9 cellular contexts compared by ENCODE assay signal in the genomic region with DNA sequence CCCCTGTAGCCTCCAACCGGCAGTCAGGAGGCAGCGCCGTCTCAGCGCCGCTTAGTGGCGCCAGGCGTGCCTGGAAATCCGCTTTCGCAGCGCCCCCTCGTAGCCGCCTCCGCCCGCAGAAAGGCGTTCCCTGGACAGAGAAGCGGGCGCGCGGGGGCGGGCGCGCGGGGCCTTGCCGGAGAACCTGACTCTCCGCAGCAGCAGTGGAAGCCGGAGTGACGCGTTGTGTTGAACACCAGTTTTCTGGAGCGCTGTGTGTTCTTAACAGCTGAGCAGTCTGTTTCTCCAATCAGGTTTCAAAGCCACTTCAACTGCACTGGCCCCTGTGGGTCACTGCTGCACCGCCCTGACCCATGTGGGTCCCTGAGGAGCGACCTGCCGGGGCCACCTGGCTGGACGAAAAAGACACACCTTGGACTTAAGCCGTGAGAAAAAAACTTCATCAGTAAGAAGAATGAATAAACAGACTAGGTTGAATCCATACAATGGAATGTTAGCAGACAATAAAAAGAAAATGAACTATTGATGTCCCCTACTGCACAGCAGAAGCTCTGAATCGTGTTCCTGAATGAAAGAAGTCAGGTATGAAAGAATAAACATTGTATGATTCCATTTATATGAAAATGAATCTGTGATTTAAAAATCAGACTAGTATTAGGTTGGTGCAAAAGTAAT. TPM values are rescaled to one million over a fixed set of nuclear protein-coding genes. Genes with fewer than 3 reads are reported as not detected.
DNase-seq lines count a peak whose midpoint lies in the region; ATAC-seq, FAIRE-seq and TF ChIP-seq lines count a peak whose summit lies in the region.
"Not testable (repeated sequence)": the region's sequence is repeated elsewhere in the genome, so short reads cannot be mapped to it uniquely, and the experiment has no call there.
"Had no signal": no experiment of that assay in that cellular context is flagged by ENCODE, and none has a peak within 500 bp of the region (broad histone marks: within the 10 kb centered on the region; RNA-seq: fewer than 3 reads in every experiment).

No MANE protein-coding gene starts in this region.

- not testable (repeated sequence) for H3K36me3 ChIP-seq in heart right ventricle; mucosa of rectum (ENCODE audit: control insufficient read depth in 2 of 2, insufficient read depth in 2 of 2, low read length in 2 of 2); small intestine (ENCODE audit: control insufficient read depth in 2 of 2, insufficient read depth in 2 of 2, low read length in 2 of 2)

- H3K9me3 Mint-ChIP-seq in activated CD4-positive, alpha-beta T cell treated with anti-CD3 and anti-CD28 coated beads for 36 hours (ENCODE audit: low read depth); chondrocyte (ENCODE audit: low read depth): not testable (repeated sequence)

- in situ Hi-C loops in ACHN (cut with HindIII; ENCODE audit: low pct_ligation_motif_present, low pct_unique_long_range_greater_than_20kb, low sequenced_read_pairs): not testable (repeated sequence)

- H3K9me3 ChIP-seq in heart right ventricle; mucosa of rectum (ENCODE audit: control insufficient read depth in 2 of 2, low read length in 2 of 2); small intestine (ENCODE audit: control insufficient read depth, low read depth): not testable (repeated sequence)

- DNase-seq in ACHN: peak; percentile 25
- DNase-seq in activated CD4-positive, alpha-beta T cell treated with anti-CD3 and anti-CD28 coated beads for 36 hours: peak; percentile 12
- not testable (repeated sequence) for DNase-seq in chondrocyte (ENCODE audit: low spot score); heart right ventricle
- peak; percentile 7 for DNase-seq in small intestine

- H3K36me3 Mint-ChIP-seq in activated CD4-positive, alpha-beta T cell treated with anti-CD3 and anti-CD28 coated beads for 36 hours (ENCODE audit: low read depth); chondrocyte (ENCODE audit: low read depth): not testable (repeated sequence)

- H3K4me1 ChIP-seq in heart right ventricle; mucosa of rectum (ENCODE audit: control insufficient read depth in 2 of 2, insufficient read depth in 2 of 2, low read length in 2 of 2); small intestine (ENCODE audit: control insufficient read depth in 2 of 2, insufficient read depth in 1 of 2, low read depth in 1 of 2, low read length in 1 of 2): not testable (repeated sequence)

- not testable (repeated sequence) for H3K9ac ChIP-seq in mucosa of rectum (ENCODE audit: low read depth in 1 of 2, low read length in 2 of 2)

- TF ChIP-seq CTCF in LNCAP (IDR thresholded peaks at IDR 0.05): peak; percentile 16; the same call in 1 of the 2 replicates
- TF ChIP-seq CTCF in chondrocyte (IDR thresholded peaks at IDR 0.05): peak; percentile 61
- peak in 3 of 9 donors; percentile 16 to 21 (median 19) for TF ChIP-seq CTCF in heart right ventricle (IDR thresholded peaks at IDR 0.05)

- intact Hi-C loops in activated CD4-positive, alpha-beta T cell treated with anti-CD3 and anti-CD28 coated beads for 36 hours (cut with DNase I, micrococcal nuclease); heart right ventricle (cut with DNase I): not testable (repeated sequence)

- POLR2A ChIA-PET in activated CD4-positive, alpha-beta T cell treated with anti-CD3 and anti-CD28 coated beads for 36 hours (lab: Charles Lee): not testable (repeated sequence)

- peak overlapping the region; percentile 54 for H3K4me3 Mint-ChIP-seq in activated CD4-positive, alpha-beta T cell treated with anti-CD3 and anti-CD28 coated beads for 36 hours
- H3K4me3 Mint-ChIP-seq in chondrocyte (ENCODE audit: unreplicated experiment): peak overlapping the region; percentile 70

- H3K27me3 Mint-ChIP-seq in activated CD4-positive, alpha-beta T cell treated with anti-CD3 and anti-CD28 coated beads for 36 hours; chondrocyte (ENCODE audit: low read depth): not testable (repeated sequence)

- H3K4me3 ChIP-seq in heart right ventricle (peak overlapping the region in 9 of 10 donors; percentile 4 to 51 (median 38)), mucosa of rectum (ENCODE audit: low read length in 2 of 2) (peak overlapping the region; percentile 39 to 50)
- H3K4me3 ChIP-seq in small intestine (ENCODE audit: low read depth in 1 of 2, low read length in 2 of 2): not testable (repeated sequence)

- not testable (repeated sequence) for H3K27ac ChIP-seq in heart right ventricle; mucosa of rectum (ENCODE audit: low read depth in 2 of 2, low read length in 2 of 2); small intestine (ENCODE audit: low read depth in 1 of 2, low read length in 1 of 2)

- ATAC-seq in GM21381 (IDR thresholded peaks at IDR 0.05; ENCODE audit: unreplicated experiment) (peak; percentile 57), heart right ventricle (peak; percentile 90 to 96 (median 94))
- ATAC-seq in activated CD4-positive, alpha-beta T cell treated with anti-CD3 and anti-CD28 coated beads for 36 hours: peak; percentile 88

- H3K4me1 Mint-ChIP-seq in activated CD4-positive, alpha-beta T cell treated with anti-CD3 and anti-CD28 coated beads for 36 hours: not testable (repeated sequence)
- H3K4me1 Mint-ChIP-seq in chondrocyte (ENCODE audit: low read depth): peaks cover 19% of the 10 kb centered on the region

- CTCF ChIA-PET in activated CD4-positive, alpha-beta T cell treated with anti-CD3 and anti-CD28 coated beads for 36 hours (lab: Charles Lee): not testable (repeated sequence)

- not testable (repeated sequence) for H3K27ac Mint-ChIP-seq in activated CD4-positive, alpha-beta T cell treated with anti-CD3 and anti-CD28 coated beads for 36 hours
- H3K27ac Mint-ChIP-seq in chondrocyte (ENCODE audit: unreplicated experiment): peak overlapping the region; percentile 59

- 7 to 8% methylated on average over 10 to 11 of the region's 35 CpGs for WGBS in heart right ventricle, 2 donors
- WGBS in small intestine, 3 donors: 2 to 6% (median 2%) methylated on average over 6 to 11 of the region's 35 CpGs

- H3K27me3 ChIP-seq in heart right ventricle; mucosa of rectum (ENCODE audit: control insufficient read depth in 2 of 2, insufficient read depth in 2 of 2, low read length in 2 of 2); small intestine (ENCODE audit: control insufficient read depth in 2 of 2, insufficient read depth in 2 of 2, low read length in 2 of 2): not testable (repeated sequence)

- not testable (repeated sequence) for FAIRE-seq in small intestine (lab: Jason Lieb, UNC)

RNA-seq across cellular contexts. Expression of gene ANXA8L1, which starts 22.8 kb away (rescaled TPM):
- total RNA-seq in activated CD4-positive, alpha-beta T cell treated with anti-CD3 and anti-CD28 coated beads for 36 hours: not detected
- 0.27 to 0.97 TPM in 2 of 3 replicates, not detected in the other for total RNA-seq in chondrocyte
- 1 to 10 TPM in 3 of 10 donors, under 1 TPM in 1, not detected in 6; 0.31 to 1.7 (median 1.5) TPM for total RNA-seq in heart right ventricle
- under 1 TPM; 0.04 to 0.22 TPM for polyA plus RNA-seq in heart right ventricle
- under 1 TPM in 1 of 3 donors, not detected in 2; 0.03 TPM for polyA plus RNA-seq in small intestine
- total RNA-seq: OCI-LY7 had no signal
